In genomic region chr17:82536220-82537201, GRCh38 we compare ENCODE assay signal across 8 cellular contexts. TPM values are rescaled to one million over a fixed set of nuclear protein-coding genes. Genes with fewer than 3 reads are reported as not detected.
A peak's percentile ranks its signal among the peaks of the same experiment; 100 is the strongest.
DNase-seq lines count a peak whose midpoint lies in the region; ATAC-seq, FAIRE-seq and TF ChIP-seq lines count a peak whose summit lies in the region.

No MANE protein-coding gene starts in this region.

- no peaks in the 10 kb centered on the region; a peak in 1 of 3 replicates for H3K36me3 ChIP-seq in HEK293 (ENCODE audit: control insufficient read depth in 2 of 2, insufficient read depth in 1 of 2, low read length in 2 of 2)
- H3K36me3 ChIP-seq in left ventricle myocardium inferior: no peaks in the 10 kb centered on the region
- H3K36me3 ChIP-seq in SJCRH30: 0 out of 2 replicates have a peak, but pooled peaks cover 3% of the 10 kb centered on the region

- H3K9me3 Mint-ChIP-seq in activated naive CD4-positive, alpha-beta T cell treated with anti-CD3 and anti-CD28 coated beads, Interleukin-2, amount 50 U/mL, for 72 hours: no peaks in the 10 kb centered on the region

- no peaks in the 10 kb centered on the region for H3K36me3 Mint-ChIP-seq in activated naive CD4-positive, alpha-beta T cell treated with anti-CD3 and anti-CD28 coated beads, Interleukin-2, amount 50 U/mL, for 72 hours

- intact Hi-C loops in left ventricle myocardium inferior (cut with micrococcal nuclease): no loop called here

- no peak for DNase-seq in activated naive CD4-positive, alpha-beta T cell treated with anti-CD3 and anti-CD28 coated beads, Interleukin-2, amount 50 U/mL, for 72 hours (ENCODE audit: low spot score in 2 of 2)
- DNase-seq in left ventricle myocardium inferior (peak; percentile 25), smooth muscle cell of the brain vasculature (ENCODE audit: low read depth, low spot score) (peak; percentile 60), SJCRH30 (no peak), D721Med (ENCODE audit: insufficient read length, low spot score) (no peak), NCI-H510A treated with DMSO at 0.1 percent for 48 hours (lab: John Stamatoyannopoulos, UW) (no peak)
- DNase-seq in activated CD4-positive, CD25-positive, alpha-beta regulatory T cell treated with anti-CD3 and anti-CD28 coated beads, Interleukin-2, amount 50 U/mL, for 72 hours: no peak

- H3K27me3 ChIP-seq in left ventricle myocardium inferior (ENCODE audit: low read depth): no peaks in the 10 kb centered on the region
- no peaks in the 10 kb centered on the region for H3K27me3 ChIP-seq in SJCRH30

- no peak for TF ChIP-seq CTCF in HEK293 (tag by site-specific recombination; IDR thresholded peaks at IDR 0.05)
- no peak for TF ChIP-seq CTCF in left ventricle myocardium inferior (IDR thresholded peaks at IDR 0.05; ENCODE audit: borderline replicate concordance)
- no peak for TF ChIP-seq CTCF in D721Med (IDR thresholded peaks at IDR 0.05; ENCODE audit: insufficient read depth, missing control alignments)

- H3K27ac ChIP-seq in HEK293 (ENCODE audit: extremely low read depth, low read depth, low read length) (peak overlapping the region; percentile 79), left ventricle myocardium inferior (replicated peaks) (peak overlapping the region; percentile 78), SJCRH30 (no peak overlapping the region)

- H3K4me1 ChIP-seq in HEK293 (ENCODE audit: control insufficient read depth, insufficient read depth, low read length) (peaks cover 36% of the 10 kb centered on the region), left ventricle myocardium inferior (peaks cover 90% of the 10 kb centered on the region), SJCRH30 (peaks cover 4% of the 10 kb centered on the region)

- H3K9me3 ChIP-seq in HEK293 (ENCODE audit: control insufficient read depth, insufficient read depth, low read depth, low read length) (no peaks in the 10 kb centered on the region), left ventricle myocardium inferior (replicated peaks) (no peaks in the 10 kb centered on the region), SJCRH30 (replicated peaks) (no peaks in the 10 kb centered on the region)

- no peak overlapping the region for H3K4me3 ChIP-seq in HEK293 (ENCODE audit: low read depth, low read length)
- peak overlapping the region; percentile 34 for H3K4me3 ChIP-seq in left ventricle myocardium inferior
- H3K4me3 ChIP-seq in SJCRH30: no peak overlapping the region

- ATAC-seq in activated naive CD4-positive, alpha-beta T cell treated with anti-CD3 and anti-CD28 coated beads, Interleukin-2, amount 50 U/mL, for 72 hours: peak in 1 of 2 donors; percentile 61

- peak overlapping the region; percentile 66 to 77 for H3K27ac Mint-ChIP-seq in activated naive CD4-positive, alpha-beta T cell treated with anti-CD3 and anti-CD28 coated beads, Interleukin-2, amount 50 U/mL, for 72 hours

- POLR2A ChIA-PET in HEK293 (lab: Yijun Ruan, JAX): interaction anchor here (0.9 to 1.4 kb wide), 6 partner anchors 15 to 199 kb away, joined by 3 to 5 read pairs (median 4); partner anchors contain the start of genes FN3KRP and FOXK2

- no peak for FAIRE-seq in D721Med (lab: Jason Lieb, UNC)

- CTCF ChIA-PET in HEK293 (lab: Yijun Ruan, JAX): interaction anchor here (0.6 to 1.5 kb wide), 8 partner anchors 9 to 23 kb away, joined by 3 to 10 read pairs (median 5); no protein-coding TSS in a partner anchor

TF ChIP-seq in HEK293, 187 proteins besides CTCF, POLR2A, EP300 and RAD21 (continues in another document):
- peak; percentile 58; the same call in 1 of the 2 replicates for TF ChIP-seq ZBTB48 (tag by site-specific recombination; IDR thresholded peaks at IDR 0.05)
- TF ChIP-seq ZNF223 (tag by site-specific recombination; IDR thresholded peaks at IDR 0.05): no peak
- no peak for TF ChIP-seq ZNF157 (tag by site-specific recombination; IDR thresholded peaks at IDR 0.05)
- TF ChIP-seq ZNF571 (tag by site-specific recombination; IDR thresholded peaks at IDR 0.05): no peak
- TF ChIP-seq ZNF560 (tag by site-specific recombination; IDR thresholded peaks at IDR 0.05; ENCODE audit: borderline replicate concordance): no peak
- TF ChIP-seq ZNF510 (tag by site-specific recombination; IDR thresholded peaks at IDR 0.05; ENCODE audit: insufficient replicate concordance): no peak
- TF ChIP-seq YY1 (tag by site-specific recombination; IDR thresholded peaks at IDR 0.05): no peak
- peak; percentile 91 for TF ChIP-seq PRDM10 (tag by site-specific recombination; IDR thresholded peaks at IDR 0.05)
- TF ChIP-seq ZNF146 (tag by site-specific recombination; IDR thresholded peaks at IDR 0.05): no peak
- TF ChIP-seq PRDM6 (tag by site-specific recombination; IDR thresholded peaks at IDR 0.05): peak; percentile 86
- peak; percentile 79 for TF ChIP-seq PRDM1 (tag by site-specific recombination; IDR thresholded peaks at IDR 0.05)
- TF ChIP-seq ZBTB1 (tag by site-specific recombination; IDR thresholded peaks at IDR 0.05): no peak
- TF ChIP-seq ZNF398 (tag by site-specific recombination; IDR thresholded peaks at IDR 0.05): no peak
- TF ChIP-seq ZNF184 (tag by site-specific recombination; IDR thresholded peaks at IDR 0.05): no peak
- no peak for TF ChIP-seq ZSCAN16 (tag by site-specific recombination; IDR thresholded peaks at IDR 0.05)
- no peak for TF ChIP-seq ZNF292 (tag by site-specific recombination; IDR thresholded peaks at IDR 0.05; ENCODE audit: borderline replicate concordance, low read depth)
- no peak for TF ChIP-seq HOXA7 (CRISPR knock-in tag; IDR thresholded peaks at IDR 0.05; ENCODE audit: borderline replicate concordance)
- TF ChIP-seq ZNF24 (tag by site-specific recombination; IDR thresholded peaks at IDR 0.05): no peak
- peak; percentile 53; the same call in 1 of the 2 replicates for TF ChIP-seq ZNF558 (tag by site-specific recombination; IDR thresholded peaks at IDR 0.05)

RNA-seq across cellular contexts. Expression of gene FOXK2, which starts 17.0 kb away (rescaled TPM):
- total RNA-seq in activated naive CD4-positive, alpha-beta T cell treated with anti-CD3 and anti-CD28 coated beads, Interleukin-2, amount 50 U/mL, for 72 hours: 10 to 100 TPM; 56.2 to 67.4 TPM
- 41.6 TPM for total RNA-seq in left ventricle myocardium inferior
- 87.6 and 95.0 TPM in 2 replicates for total RNA-seq in SJCRH30 (2014; rRNA removed; shearing (Covaris generic))

Comparison
In these comparisons a context has a peak if more than half of its experiments do, and no peak if none do; other contexts are left out.
1. DNase-seq: peak in left ventricle myocardium inferior (single experiment) and smooth muscle cell of the brain vasculature (single experiment); none in activated naive CD4-positive, alpha-beta T cell treated with anti-CD3 and anti-CD28 coated beads, Interleukin-2, amount 50 U/mL, for 72 hours (0 of 2), SJCRH30 (0 of 2), D721Med (single experiment), NCI-H510A treated with DMSO at 0.1 percent for 48 hours (single experiment) and activated CD4-positive, CD25-positive, alpha-beta regulatory T cell treated with anti-CD3 and anti-CD28 coated beads, Interleukin-2, amount 50 U/mL, for 72 hours (single experiment).